In genomic region chr6:56246941-56247653, GRCh38 we compare ENCODE assay signal across 10 cellular contexts. TPM values are rescaled to one million over a fixed set of nuclear protein-coding genes. Genes with fewer than 3 reads are reported as not detected.
DNase-seq lines count a peak whose midpoint lies in the region; ATAC-seq and TF ChIP-seq lines count a peak whose summit lies in the region.
"Had no signal": no experiment of that assay in that cellular context is flagged by ENCODE, and none has a peak within 500 bp of the region (broad histone marks: within the 10 kb centered on the region; RNA-seq: fewer than 3 reads in every experiment).

Gene COL21A1 (minus strand): TSS chr6:56247580. CDS start chr6:56182618, 64,962 bp downstream.

- peaks cover 57% of the 10 kb centered on the region for H3K27me3 Mint-ChIP-seq in neural crest cell (ENCODE audit: low read depth)
- H3K27me3 Mint-ChIP-seq in T-helper 17 cell = no peaks in the 10 kb centered on the region
- H3K27me3 Mint-ChIP-seq: central memory CD8-positive, alpha-beta T cell had no signal

- H3K9me3 ChIP-seq in T-helper 17 cell (ENCODE audit: control insufficient read depth, low read length, poor library complexity, severe bottlenecking) = no peaks in the 10 kb centered on the region

- no peaks in the 10 kb centered on the region for H3K9me3 Mint-ChIP-seq in neural crest cell

- H3K27ac Mint-ChIP-seq in neural crest cell (ENCODE audit: unreplicated experiment) (no peak within 1 kb of the TSS), T-helper 17 cell (no peak within 1 kb of the TSS)

- H3K4me3 ChIP-seq in AG10803 (ENCODE audit: low read length) (peak within 1 kb of the TSS; percentile 49), fibroblast of villous mesenchyme (ENCODE audit: low read depth, low read length) (peak within 1 kb of the TSS; percentile 59)

- peak; percentile 38 for TF ChIP-seq CTCF in AG10803 (conservative IDR thresholded peaks at IDR 0.05; ENCODE audit: low read length)
- peak; percentile 37 for TF ChIP-seq CTCF in fibroblast of villous mesenchyme (IDR thresholded peaks at IDR 0.05; ENCODE audit: insufficient read depth, low read depth, low read length)
- TF ChIP-seq CTCF in neural crest cell (conservative IDR thresholded peaks at IDR 0.05) = peak; percentile 56

- ATAC-seq in T-helper 17 cell = no peak

- peak within 1 kb of the TSS; percentile 84 for H3K4me3 Mint-ChIP-seq in neural crest cell
- no peak within 1 kb of the TSS for H3K4me3 Mint-ChIP-seq in T-helper 17 cell
- H3K4me3 Mint-ChIP-seq: central memory CD8-positive, alpha-beta T cell had no signal

- peaks cover 13% of the 10 kb centered on the region for H3K4me1 Mint-ChIP-seq in neural crest cell
- H3K4me1 Mint-ChIP-seq in T-helper 17 cell = no peaks in the 10 kb centered on the region
- H3K4me1 Mint-ChIP-seq: central memory CD8-positive, alpha-beta T cell had no signal

- DNase-seq in AG10803 (ENCODE audit: low read depth) (no peak), NCI-H774 (lab: John Stamatoyannopoulos, UW) (peak; percentile 25), fibroblast of villous mesenchyme (ENCODE audit: low read depth) (peak; percentile 9), neural crest cell (ENCODE audit: low read depth, low spot score) (peak; percentile 57), cerebellar nuclear complex (lab: John Stamatoyannopoulos, UW) (no peak), T-helper 17 cell (no peak)
- DNase-seq in central memory CD4-positive, alpha-beta T cell = no peak
- no peak for DNase-seq in activated effector memory CD4-positive, alpha-beta T cell treated with anti-CD3 and anti-CD28 coated beads, Interleukin-2, amount 50 U/mL, for 16 hours
- DNase-seq: NCI-H1092 had no signal

- H3K36me3 Mint-ChIP-seq in neural crest cell (ENCODE audit: low read depth) = no peaks in the 10 kb centered on the region
- no peaks in the 10 kb centered on the region for H3K36me3 Mint-ChIP-seq in T-helper 17 cell (ENCODE audit: low read depth)

RNA-seq across cellular contexts. Expression of gene COL21A1, which starts in this region (rescaled TPM):
- total RNA-seq in fibroblast of villous mesenchyme (under 0.01 and 0.64 TPM in 2 replicates), neural crest cell (not detected in 2 replicates), T-helper 17 cell (not detected)

Comparison
In these comparisons a context has a peak if more than half of its experiments do, and no peak if none do; other contexts are left out.
1. Peak in DNase-seq and H3K4me3 ChIP-seq in fibroblast of villous mesenchyme; RNA of the gene not detected or under 1 TPM.
2. Peak in DNase-seq in neural crest cell; RNA of the gene not detected or under 1 TPM.